Comparison of ENCODE assay signal across 8 cellular contexts in the genomic region with DNA sequence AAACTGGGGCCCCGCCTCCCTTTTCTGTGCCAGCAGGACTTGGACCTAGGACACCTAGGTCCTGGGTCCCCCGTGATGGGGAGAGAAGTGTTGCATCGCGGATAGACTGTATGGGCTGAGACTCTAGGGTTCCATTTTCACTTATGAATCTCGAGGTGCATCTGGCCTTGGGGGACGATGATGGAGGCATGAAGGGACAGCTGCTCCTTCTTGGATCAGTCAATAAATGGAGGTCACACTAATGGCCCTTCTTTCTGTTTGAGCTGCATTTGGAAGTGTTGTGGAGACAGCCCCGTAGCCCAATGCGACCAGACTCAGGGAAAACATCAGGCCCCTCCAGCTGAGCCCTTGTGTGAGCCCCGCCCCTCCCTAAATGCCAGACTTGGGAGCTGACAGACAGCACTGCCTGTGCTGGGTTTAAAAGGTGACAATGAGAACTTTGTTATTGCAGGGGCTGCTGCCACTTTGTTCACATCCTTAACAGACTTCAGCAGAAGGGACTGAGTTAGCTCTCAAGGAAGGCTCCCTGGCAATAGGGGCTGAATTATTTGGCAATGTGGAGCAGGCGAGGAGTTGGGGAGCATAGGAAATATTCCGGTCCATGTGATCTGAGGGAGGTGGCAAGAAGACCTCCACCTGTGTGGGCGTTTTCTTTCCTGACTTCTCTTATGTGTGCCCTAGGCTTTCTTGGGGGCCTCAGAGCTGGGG. TPM values are rescaled to one million over a fixed set of nuclear protein-coding genes. Genes with fewer than 3 reads are reported as not detected.
DNase-seq lines count a peak whose midpoint lies in the region; ATAC-seq, FAIRE-seq and TF ChIP-seq lines count a peak whose summit lies in the region.

No MANE protein-coding gene starts in this region.

- FAIRE-seq in GM12878 (lab: Jason Lieb, UNC), result no peak

- RAD21 ChIA-PET in GM12878 (lab: Charles Lee; ENCODE audit: unreplicated experiment), result interaction anchor here (0.9 to 1.6 kb wide), 3 partner anchors 9 to 28 kb away, joined by 3 read pairs; a partner anchor contains a TSS

- no peak for TF ChIP-seq POLR2A in GM12878 (IDR thresholded peaks at IDR 0.05; ENCODE audit: low read depth, low read length)

- BruUV-seq in GM12878 (replicated peaks; lab: Mats Ljungman, UMichigan), result TSS peak; percentile 62

- SMC1A ChIA-PET in GM12878 (lab: Charles Lee; ENCODE audit: uncharacterized antibody, unreplicated experiment), result interaction anchor here (0.6 to 1.2 kb wide), 6 partner anchors 9 to 246 kb away, joined by 3 to 5 read pairs (median 3); no protein-coding TSS in a partner anchor

- POLR2A ChIA-PET in GM12878 (lab: Charles Lee), result interaction anchor here (0.6 to 2.5 kb wide), 4 partner anchors 9 to 16 kb away, joined by 3 to 13 read pairs (median 4); a partner anchor contains a TSS

- peak overlapping the region; percentile 84 for H3K4me3 ChIP-seq in cardiac muscle cell
- H3K4me3 ChIP-seq in GM12878, result peak overlapping the region; percentile 83
- peak overlapping the region; percentile 48 for H3K4me3 ChIP-seq in lung
- H3K4me3 ChIP-seq in urinary bladder (ENCODE audit: low read depth, low read length), result peak overlapping the region; percentile 78

- peaks cover 10% of the 10 kb centered on the region for H3K4me1 ChIP-seq in cardiac muscle cell (ENCODE audit: low read depth)
- peaks cover 4% of the 10 kb centered on the region; the same call in 1 of the 2 replicates for H3K4me1 ChIP-seq in GM12878 (ENCODE audit: control insufficient read depth, insufficient read depth, low read length)
- peaks cover 6 to 7% of the 10 kb centered on the region in 2 donors for H3K4me1 ChIP-seq in lung (ENCODE audit: control insufficient read depth in 2 of 2, insufficient read depth in 2 of 2, low read length in 2 of 2)
- H3K4me1 ChIP-seq in urinary bladder (ENCODE audit: insufficient read depth), result no peaks in the 10 kb centered on the region

- H3K79me2 ChIP-seq in GM12878 (ENCODE audit: control insufficient read depth, insufficient read depth, low read length), result no peaks in the 10 kb centered on the region

- in situ Hi-C loops in GM12878 (cut with MboI), result no loop called here

- intact Hi-C loops in cardiac septum (cut with DNase I) (no loop called here), GM12878 (cut with micrococcal nuclease; ENCODE audit: unreplicated experiment) (no loop called here)

- no peak for TF ChIP-seq EP300 in GM12878 (IDR thresholded peaks at IDR 0.05; ENCODE audit: borderline replicate concordance in 1 of 2, control insufficient read depth in 1 of 2, low read depth in 2 of 2, low read length in 2 of 2)

- DNase-seq in cardiac muscle cell (ENCODE audit: low read depth in 1 of 2, low spot score in 1 of 2) (peak in 1 of 2 donors; percentile 43), cardiac septum (ENCODE audit: low spot score) (no peak), GM12878 (ENCODE audit: low read depth, low spot score) (no peak), lung (ENCODE audit: low spot score) (no peak), GDM1 (lab: John Stamatoyannopoulos, UW) (no peak)
- DNase-seq in activated CD4-positive, CD25-positive, alpha-beta regulatory T cell treated with anti-CD3 and anti-CD28 coated beads, Interleukin-2, amount 50 U/mL, for 72 hours, result no peak

- ATAC-seq in GM12878 (no peak), lung (ENCODE audit: insufficient read depth, low FRiP score) (no peak), HG03159 (IDR thresholded peaks at IDR 0.05; ENCODE audit: unreplicated experiment) (no peak)

- H3K27ac ChIP-seq in cardiac muscle cell (no peak overlapping the region), GM12878 (ENCODE audit: control insufficient read depth, insufficient read depth) (peak overlapping the region; percentile 32; the same call in 1 of the 2 replicates), lung (ENCODE audit: low read depth in 1 of 2, low read length in 1 of 2) (peak overlapping the region; percentile 63 to 84), urinary bladder (ENCODE audit: low read depth) (peak overlapping the region; percentile 93)

- TF ChIP-seq RAD21 in GM12878 (IDR thresholded peaks at IDR 0.05; ENCODE audit: insufficient read depth, low read depth, low read length), result no peak

- 67% methylated on average over 12 of the region's 12 CpGs for WGBS in GM12878 (ENCODE audit: insufficient coverage, insufficient replicate concordance, low lambda C conversion rate, missing lambda C conversion rate)
- 46 to 56% methylated on average over 12 of the region's 12 CpGs for WGBS in lung, 2 donors
- WGBS in urinary bladder, result 22% methylated on average over 12 of the region's 12 CpGs

- peak overlapping the region; percentile 86 for H3K4me2 ChIP-seq in GM12878 (ENCODE audit: control insufficient read depth, insufficient read depth)

- no peaks in the 10 kb centered on the region for H4K20me1 ChIP-seq in GM12878 (ENCODE audit: control insufficient read depth, insufficient read depth)

- no peaks in the 10 kb centered on the region for H3K9me3 ChIP-seq in cardiac muscle cell (ENCODE audit: low read depth)
- H3K9me3 ChIP-seq in GM12878 (replicated peaks; ENCODE audit: control insufficient read depth, insufficient read depth, low read length), result no peaks in the 10 kb centered on the region
- no peaks in the 10 kb centered on the region for H3K9me3 ChIP-seq in lung (ENCODE audit: control insufficient read depth in 2 of 2, insufficient read depth in 1 of 2, low read length in 1 of 2)

- no peak for TF ChIP-seq CTCF in cardiac muscle cell (IDR thresholded peaks at IDR 0.05; ENCODE audit: low read depth, low read length)
- TF ChIP-seq CTCF in GM12878 (IDR thresholded peaks at IDR 0.05 in 2 of 3, conservative IDR thresholded peaks at IDR 0.05 in 1 of 3; ENCODE audit: control insufficient read depth in 2 of 3, extremely low read depth in 1 of 3, insufficient read depth in 1 of 3, low read depth in 3 of 3, low read length in 3 of 3), result no peak
- no peak for TF ChIP-seq CTCF in lung (IDR thresholded peaks at IDR 0.05; ENCODE audit: control extremely low read depth, extremely low read depth)

- peak overlapping the region; percentile 75 for H3K9ac ChIP-seq in GM12878 (ENCODE audit: control insufficient read depth, insufficient read depth, low read length)

- no peaks in the 10 kb centered on the region for H3K36me3 ChIP-seq in cardiac muscle cell
- H3K36me3 ChIP-seq in GM12878 (ENCODE audit: control insufficient read depth in 2 of 2, insufficient read depth in 2 of 2, low read length in 1 of 2), result peaks cover 0 to 3% of the 10 kb centered on the region in 2 experiments; a peak in 2 of 4 replicates
- H3K36me3 ChIP-seq in lung (ENCODE audit: control insufficient read depth in 2 of 2, insufficient read depth in 2 of 2, low read length in 2 of 2), result peaks cover 4 to 19% of the 10 kb centered on the region in 2 donors
- no peaks in the 10 kb centered on the region for H3K36me3 ChIP-seq in urinary bladder (ENCODE audit: insufficient read depth)

- CTCF ChIA-PET in GM12878 (lab: Yijun Ruan, JAX), result interaction anchor here (0.6 to 2.0 kb wide), 5 partner anchors 9 to 365 kb away, joined by 3 to 8 read pairs (median 4); a partner anchor contains a TSS

- H2AFZ ChIP-seq in GM12878 (ENCODE audit: control insufficient read depth, low read depth, low read length), result peak overlapping the region; percentile 97

- peaks cover under 1% of the 10 kb centered on the region for H3K27me3 ChIP-seq in cardiac muscle cell
- no peaks in the 10 kb centered on the region for H3K27me3 ChIP-seq in GM12878 (replicated peaks in 1 of 2; ENCODE audit: control insufficient read depth in 2 of 2, insufficient read depth in 2 of 2, low read length in 1 of 2)
- no peaks in the 10 kb centered on the region for H3K27me3 ChIP-seq in lung (ENCODE audit: control insufficient read depth, insufficient read depth)

RNA-seq across cellular contexts. Expression of a gene that starts 0.8 kb away (rescaled TPM):
- total RNA-seq in cardiac muscle cell (52.1 and 59.0 TPM in 2 replicates), cardiac septum (31.0 TPM), GM12878 (2014; rRNA removed) (7.8 and 11.1 TPM in 2 replicates), GM12878 (2014; rRNA removed; fragmentation: Illumina TruSeq; extraction: Trizol) (5.2 and 6.0 TPM in 2 replicates), GM12878 (2021) (9.6 and 10.5 TPM in 2 replicates), lung (10 to 100 TPM; 26.6 to 40.1 TPM), urinary bladder (29.8 TPM)
- polyA plus RNA-seq in cardiac muscle cell (44.5 and 46.6 TPM in 2 replicates), GM12878 (2011; rRNA removed) (3.8 and 6.0 TPM in 2 replicates), GM12878 (2014; fragmentation: Illumina TruSeq; extraction: Trizol) (6.1 and 9.2 TPM in 2 replicates), GM12878 (2014; fragmentation: Nextera tagmentation; extraction: Ambion mirVana) (1 to 10 TPM; 1.1 to 2.1 TPM), GM12878 (2014; rRNA removed) (13.6 and 14.9 TPM in 2 replicates), GM12878 (2016; fragmentation: Nextera tagmentation; extraction: Ambion mirVana) (1 to 10 TPM; 2.3 to 3.0 TPM), lung (10 to 100 TPM; 13.9 to 23.2 TPM), urinary bladder (64.3 TPM)
- 21.1 and 24.2 TPM in 2 replicates for total RNA-seq in GM12878 (2013; cell fraction: nucleolus; rRNA removed)
- 15.8 TPM for polyA plus RNA-seq in GM12878 (2011; ENCODE audit: low read depth)
- polyA plus RNA-seq in GM12878 (2011; cell fraction: cytosol; rRNA removed), result 8.5 and 10.4 TPM in 2 replicates
- polyA plus RNA-seq in GM12878 (2011; cell fraction: nucleus; rRNA removed), result 45.4 and 51.8 TPM in 2 replicates
- 24.9 and 31.7 TPM in 2 replicates for polyA plus RNA-seq in GM12878 (2012)
- 2.3 and 6.1 TPM in 2 replicates for polyA minus RNA-seq in GM12878 (2011; rRNA and poly(A)+ RNA removed)
- 0.67 and 1.1 TPM in 2 replicates for polyA minus RNA-seq in GM12878 (2011; cell fraction: cytosol; rRNA and poly(A)+ RNA removed)
- 4.6 and 5.3 TPM in 2 replicates for polyA minus RNA-seq in GM12878 (2011; cell fraction: nucleus; rRNA and poly(A)+ RNA removed)

RNA-seq across cellular contexts. Expression of a gene that starts 5.8 kb away (rescaled TPM):
- total RNA-seq in cardiac muscle cell (22.3 and 38.6 TPM in 2 replicates), cardiac septum (15.0 TPM), GM12878 (2014; rRNA removed) (0.56 and 1.1 TPM in 2 replicates), GM12878 (2014; rRNA removed; fragmentation: Illumina TruSeq; extraction: Trizol) (0.40 and 1.5 TPM in 2 replicates), GM12878 (2021) (1.5 and 1.7 TPM in 2 replicates), lung (10 to 100 TPM; 12.3 to 23.0 TPM), urinary bladder (64.1 TPM)
- polyA plus RNA-seq in cardiac muscle cell (2.0 and 3.5 TPM in 2 replicates), GM12878 (2011; rRNA removed) (2.5 and 4.5 TPM in 2 replicates), GM12878 (2014; fragmentation: Illumina TruSeq; extraction: Trizol) (2.7 TPM in 2 replicates), GM12878 (2014; fragmentation: Nextera tagmentation; extraction: Ambion mirVana) (under 1 TPM in 1 of 2 experiments, not detected in 1; 0.08 TPM), GM12878 (2014; rRNA removed) (1.1 and 1.2 TPM in 2 replicates), GM12878 (2016; fragmentation: Nextera tagmentation; extraction: Ambion mirVana) (not detected), lung (10 to 100 TPM in 1 of 2 donors, 1 to 10 TPM in 1; 7.8 to 10.4 TPM), urinary bladder (158 TPM)
- total RNA-seq in GM12878 (2013; cell fraction: nucleolus; rRNA removed), result 7.8 and 8.5 TPM in 2 replicates
- polyA plus RNA-seq in GM12878 (2011; ENCODE audit: low read depth), result 5.8 TPM
- polyA plus RNA-seq in GM12878 (2011; cell fraction: cytosol; rRNA removed), result 4.1 TPM in 2 replicates
- 12.0 and 16.0 TPM in 2 replicates for polyA plus RNA-seq in GM12878 (2011; cell fraction: nucleus; rRNA removed)
- 5.4 and 5.6 TPM in 2 replicates for polyA plus RNA-seq in GM12878 (2012)
- 2.3 and 2.4 TPM in 2 replicates for polyA minus RNA-seq in GM12878 (2011; rRNA and poly(A)+ RNA removed)
- polyA minus RNA-seq in GM12878 (2011; cell fraction: cytosol; rRNA and poly(A)+ RNA removed), result 0.80 and 1.9 TPM in 2 replicates
- 2.1 and 3.6 TPM in 2 replicates for polyA minus RNA-seq in GM12878 (2011; cell fraction: nucleus; rRNA and poly(A)+ RNA removed)

RNA-seq across cellular contexts. Expression of a gene that starts 14.5 kb away (rescaled TPM):
- total RNA-seq in cardiac muscle cell, result 15.1 and 23.5 TPM in 2 replicates
- polyA plus RNA-seq in cardiac muscle cell, result 20.4 and 25.5 TPM in 2 replicates
- 17.9 TPM for total RNA-seq in cardiac septum
- total RNA-seq in GM12878 (2013; cell fraction: nucleolus; rRNA removed), result 11.2 and 12.1 TPM in 2 replicates
- total RNA-seq in GM12878 (2014; rRNA removed), result 13.1 and 15.0 TPM in 2 replicates
- total RNA-seq in GM12878 (2014; rRNA removed; fragmentation: Illumina TruSeq; extraction: Trizol), result 9.5 and 10.6 TPM in 2 replicates
- total RNA-seq in GM12878 (2021), result 19.0 and 20.9 TPM in 2 replicates
- 10.3 TPM for polyA plus RNA-seq in GM12878 (2011; ENCODE audit: low read depth)
- polyA plus RNA-seq in GM12878 (2011; rRNA removed), result 19.2 and 23.7 TPM in 2 replicates
- 13.6 and 16.9 TPM in 2 replicates for polyA plus RNA-seq in GM12878 (2011; cell fraction: cytosol; rRNA removed)
- 28.2 and 29.1 TPM in 2 replicates for polyA plus RNA-seq in GM12878 (2011; cell fraction: nucleus; rRNA removed)
- polyA plus RNA-seq in GM12878 (2012), result 11.2 and 13.0 TPM in 2 replicates
- polyA plus RNA-seq in GM12878 (2014; fragmentation: Illumina TruSeq; extraction: Trizol), result 25.1 and 34.2 TPM in 2 replicates
- 1 to 10 TPM; 4.8 to 6.0 TPM for polyA plus RNA-seq in GM12878 (2014; fragmentation: Nextera tagmentation; extraction: Ambion mirVana)
- polyA plus RNA-seq in GM12878 (2014; rRNA removed), result 13.9 and 18.4 TPM in 2 replicates
- 10 to 100 TPM; 13.3 to 16.5 TPM for polyA plus RNA-seq in GM12878 (2016; fragmentation: Nextera tagmentation; extraction: Ambion mirVana)
- 12.5 and 14.3 TPM in 2 replicates for polyA minus RNA-seq in GM12878 (2011; rRNA and poly(A)+ RNA removed)
- polyA minus RNA-seq in GM12878 (2011; cell fraction: cytosol; rRNA and poly(A)+ RNA removed), result 3.8 and 4.3 TPM in 2 replicates
- 4.1 and 5.8 TPM in 2 replicates for polyA minus RNA-seq in GM12878 (2011; cell fraction: nucleus; rRNA and poly(A)+ RNA removed)
- total RNA-seq in lung, result 10 to 100 TPM; 19.3 to 42.2 TPM
- 10 to 100 TPM; 13.7 to 22.3 TPM for polyA plus RNA-seq in lung
- total RNA-seq in urinary bladder, result 9.5 TPM
- polyA plus RNA-seq in urinary bladder, result 26.8 TPM

RNA-seq across cellular contexts. Expression of a gene that starts 27.5 kb away (rescaled TPM):
- total RNA-seq in cardiac muscle cell, result 0.32 TPM in 1 of 2 replicates, not detected in the other
- 0.29 TPM in 1 of 2 replicates, not detected in the other for polyA plus RNA-seq in cardiac muscle cell
- total RNA-seq in cardiac septum, result 11.1 TPM
- total RNA-seq in GM12878 (2013; cell fraction: nucleolus; rRNA removed), result 0.88 and 0.93 TPM in 2 replicates
- total RNA-seq in GM12878 (2014; rRNA removed), result 0.06 TPM in 1 of 2 replicates, not detected in the other
- total RNA-seq in GM12878 (2014; rRNA removed; fragmentation: Illumina TruSeq; extraction: Trizol), result 0.05 TPM in 1 of 2 replicates, not detected in the other
- total RNA-seq in GM12878 (2021), result 0.08 and 0.38 TPM in 2 replicates
- 0.20 TPM for polyA plus RNA-seq in GM12878 (2011; ENCODE audit: low read depth)
- polyA plus RNA-seq in GM12878 (2011; rRNA removed), result 0.14 and 0.17 TPM in 2 replicates
- polyA plus RNA-seq in GM12878 (2011; cell fraction: cytosol; rRNA removed), result 0.12 and 0.20 TPM in 2 replicates
- 0.57 and 1.3 TPM in 2 replicates for polyA plus RNA-seq in GM12878 (2011; cell fraction: nucleus; rRNA removed)
- 0.09 and 0.29 TPM in 2 replicates for polyA plus RNA-seq in GM12878 (2012)
- 0.01 TPM in 1 of 2 replicates, not detected in the other for polyA plus RNA-seq in GM12878 (2014; fragmentation: Illumina TruSeq; extraction: Trizol)
- not detected for polyA plus RNA-seq in GM12878 (2014; fragmentation: Nextera tagmentation; extraction: Ambion mirVana)
- 0.03 and 0.17 TPM in 2 replicates for polyA plus RNA-seq in GM12878 (2014; rRNA removed)
- polyA plus RNA-seq in GM12878 (2016; fragmentation: Nextera tagmentation; extraction: Ambion mirVana), result under 1 TPM; 0.12 to 0.24 TPM
- 0.15 and 0.36 TPM in 2 replicates for polyA minus RNA-seq in GM12878 (2011; rRNA and poly(A)+ RNA removed)
- not detected in 2 replicates for polyA minus RNA-seq in GM12878 (2011; cell fraction: cytosol; rRNA and poly(A)+ RNA removed)
- polyA minus RNA-seq in GM12878 (2011; cell fraction: nucleus; rRNA and poly(A)+ RNA removed), result 0.29 and 0.73 TPM in 2 replicates
- 1 to 10 TPM in 1 of 2 donors, under 1 TPM in 1; 0.51 to 2.5 TPM for total RNA-seq in lung
- under 1 TPM; 0.53 to 0.93 TPM for polyA plus RNA-seq in lung
- total RNA-seq in urinary bladder, result 3.6 TPM
- 2.7 TPM for polyA plus RNA-seq in urinary bladder

RNA-seq across cellular contexts. Expression of a gene that starts 55.6 kb away (rescaled TPM):
- 0.36 and 0.49 TPM in 2 replicates for total RNA-seq in cardiac muscle cell
- 0.05 and 0.11 TPM in 2 replicates for polyA plus RNA-seq in cardiac muscle cell
- total RNA-seq in cardiac septum, result 0.22 TPM
- 0.73 and 0.77 TPM in 2 replicates for total RNA-seq in GM12878 (2013; cell fraction: nucleolus; rRNA removed)
- 1.0 and 1.1 TPM in 2 replicates for total RNA-seq in GM12878 (2014; rRNA removed)
- 1.1 and 1.3 TPM in 2 replicates for total RNA-seq in GM12878 (2014; rRNA removed; fragmentation: Illumina TruSeq; extraction: Trizol)
- 2.2 and 2.9 TPM in 2 replicates for total RNA-seq in GM12878 (2021)
- 0.24 TPM for polyA plus RNA-seq in GM12878 (2011; ENCODE audit: low read depth)
- 0.48 and 0.56 TPM in 2 replicates for polyA plus RNA-seq in GM12878 (2011; rRNA removed)
- polyA plus RNA-seq in GM12878 (2011; cell fraction: cytosol; rRNA removed), result 0.30 and 0.31 TPM in 2 replicates
- 1.2 and 1.5 TPM in 2 replicates for polyA plus RNA-seq in GM12878 (2011; cell fraction: nucleus; rRNA removed)
- 0.51 and 0.79 TPM in 2 replicates for polyA plus RNA-seq in GM12878 (2012)
- polyA plus RNA-seq in GM12878 (2014; fragmentation: Illumina TruSeq; extraction: Trizol), result 2.0 and 2.2 TPM in 2 replicates
- under 1 TPM; 0.35 to 0.44 TPM for polyA plus RNA-seq in GM12878 (2014; fragmentation: Nextera tagmentation; extraction: Ambion mirVana)
- polyA plus RNA-seq in GM12878 (2014; rRNA removed), result 1.7 and 2.0 TPM in 2 replicates
- under 1 TPM; 0.69 to 0.92 TPM for polyA plus RNA-seq in GM12878 (2016; fragmentation: Nextera tagmentation; extraction: Ambion mirVana)
- 0.36 and 0.51 TPM in 2 replicates for polyA minus RNA-seq in GM12878 (2011; rRNA and poly(A)+ RNA removed)
- 0.10 TPM in 1 of 2 replicates, not detected in the other for polyA minus RNA-seq in GM12878 (2011; cell fraction: cytosol; rRNA and poly(A)+ RNA removed)
- 0.24 and 0.29 TPM in 2 replicates for polyA minus RNA-seq in GM12878 (2011; cell fraction: nucleus; rRNA and poly(A)+ RNA removed)
- under 1 TPM; 0.21 to 0.34 TPM for total RNA-seq in lung
- polyA plus RNA-seq in lung, result under 1 TPM; 0.05 to 0.06 TPM
- 1.5 TPM for total RNA-seq in urinary bladder
- 1.3 TPM for polyA plus RNA-seq in urinary bladder
